1 cellular context compared by ENCODE assay signal in genomic region chr11:95715777-95716241, GRCh38.
TF ChIP-seq lines count a peak whose summit lies in the region.

No MANE protein-coding gene starts in this region.

TF ChIP-seq in H1, 55 proteins besides CTCF, POLR2A, EP300 and RAD21 (continued from another document):
- TF ChIP-seq CHD7 (IDR thresholded peaks at IDR 0.05; ENCODE audit: insufficient replicate concordance, low read length) (no peak), BACH1 (IDR thresholded peaks at IDR 0.05; ENCODE audit: low read length) (no peak), ATF3 (IDR thresholded peaks at IDR 0.05; ENCODE audit: insufficient read depth, low read depth, low read length) (no peak), BRCA1 (IDR thresholded peaks at IDR 0.05; ENCODE audit: low read depth, low read length) (no peak), E2F6 (IDR thresholded peaks at IDR 0.05) (no peak), CTBP2 (IDR thresholded peaks at IDR 0.05; ENCODE audit: borderline replicate concordance, insufficient read depth, insufficient read length, low read length) (no peak)
